22 cellular contexts compared by ENCODE assay signal in the genomic region with DNA sequence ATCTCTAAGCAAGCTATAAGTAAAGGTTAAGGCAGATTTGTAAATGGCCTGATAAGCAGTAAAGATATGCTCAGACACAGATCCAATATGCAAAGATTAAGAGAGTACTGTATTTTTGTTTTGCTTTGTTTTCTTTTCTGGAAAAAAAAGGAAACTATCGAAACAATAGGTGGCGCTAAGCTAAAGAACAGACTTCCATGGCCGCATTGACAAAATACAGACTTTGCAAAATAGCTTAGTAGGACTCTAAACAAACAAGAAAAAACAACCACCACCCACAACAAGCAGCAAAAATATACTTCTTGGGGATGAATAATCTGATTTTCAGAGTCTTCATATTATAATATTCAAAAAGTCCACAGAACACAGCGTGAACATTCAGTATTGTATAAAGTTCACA.
DNase-seq lines count a peak whose midpoint lies in the region; ATAC-seq, FAIRE-seq and TF ChIP-seq lines count a peak whose summit lies in the region.
"Had no signal": no experiment of that assay in that cellular context is flagged by ENCODE, and none has a peak within 500 bp of the region (broad histone marks: within the 10 kb centered on the region; RNA-seq: fewer than 3 reads in every experiment).

No MANE protein-coding gene starts in this region.

- H3K27me3 Mint-ChIP-seq in type B pancreatic cell, result no peaks in the 10 kb centered on the region
- H3K27me3 Mint-ChIP-seq in CD8-positive, alpha-beta memory T cell, result no peaks in the 10 kb centered on the region
- H3K27me3 Mint-ChIP-seq: CD4-positive, alpha-beta T cell; naive thymus-derived CD8-positive, alpha-beta T cell had no signal

- H3K36me3 Mint-ChIP-seq in type B pancreatic cell, result no peaks in the 10 kb centered on the region
- H3K36me3 Mint-ChIP-seq in CD8-positive, alpha-beta memory T cell, result no peaks in the 10 kb centered on the region
- H3K36me3 Mint-ChIP-seq: activated naive CD4-positive, alpha-beta T cell treated with anti-CD3 and anti-CD28 coated beads, Interleukin-2, amount 50 U/mL, for 72 hours had no signal

- H3K9me3 ChIP-seq in OCI-LY3 (ENCODE audit: insufficient read depth, low read length), result no peaks in the 10 kb centered on the region
- H3K9me3 ChIP-seq in H1 (ENCODE audit: insufficient read depth in 2 of 2, low read depth in 1 of 2, low read length in 1 of 2), result no peaks in the 10 kb centered on the region; a peak in 1 of 4 replicates
- no peaks in the 10 kb centered on the region for H3K9me3 ChIP-seq in CD8-positive, alpha-beta memory T cell (ENCODE audit: low read length)
- H3K9me3 ChIP-seq: prostate gland had no signal

- no peak overlapping the region for H3K14ac ChIP-seq in H1 (ENCODE audit: insufficient read length)

- no peak overlapping the region for H2BK120ac ChIP-seq in H1 (replicated peaks; ENCODE audit: low read depth, low read length)

- TF ChIP-seq CTCF in OCI-LY3 (IDR thresholded peaks at IDR 0.05; ENCODE audit: low read depth, low read length), result peak; percentile 26
- TF ChIP-seq CTCF in H1 (IDR thresholded peaks at IDR 0.05; ENCODE audit: control extremely low read depth in 1 of 3, insufficient read depth in 1 of 3, low read depth in 1 of 3, low read length in 3 of 3), result peak in 1 of 3 experiments; percentile 39; a peak in 1 of 4 replicates
- peak; percentile 26 for TF ChIP-seq CTCF in type B pancreatic cell (conservative IDR thresholded peaks at IDR 0.05)

- CTCF ChIA-PET in H1 (lab: Charles Lee; ENCODE audit: partially characterized antibody), result interaction anchor here (0.7 to 2.1 kb wide), 14 partner anchors 9 to 1007 kb away, joined by 3 to 11 read pairs (median 4); no protein-coding TSS in a partner anchor
- CTCF ChIA-PET in CD8-positive, alpha-beta memory T cell (lab: Charles Lee), result no interaction called here

- H4K91ac ChIP-seq in H1 (replicated peaks; ENCODE audit: insufficient read length, low read length), result no peak overlapping the region

- H3K4me1 ChIP-seq in OCI-LY3 (ENCODE audit: low read length) (no peaks in the 10 kb centered on the region), H1 (replicated peaks in 1 of 4; ENCODE audit: control insufficient read depth in 3 of 4, insufficient read depth in 4 of 4, low read length in 3 of 4) (no peaks in the 10 kb centered on the region; a peak in 1 of 7 replicates)
- no peaks in the 10 kb centered on the region for H3K4me1 ChIP-seq in CD8-positive, alpha-beta memory T cell (ENCODE audit: insufficient read depth, low read length)
- H3K4me1 ChIP-seq: prostate gland, spleen had no signal

- H2BK20ac ChIP-seq in H1 (ENCODE audit: low read length), result no peak overlapping the region

- H4K20me1 ChIP-seq in OCI-LY3 (ENCODE audit: insufficient read depth, low read length), result no peaks in the 10 kb centered on the region
- no peaks in the 10 kb centered on the region for H4K20me1 ChIP-seq in H1 (replicated peaks in 1 of 2; ENCODE audit: control insufficient read depth in 1 of 2, insufficient read depth in 2 of 2, low read length in 2 of 2)

- FAIRE-seq in H1 (lab: Jason Lieb, UNC), result no peak

- no peak for TF ChIP-seq POLR2A in H1 (IDR thresholded peaks at IDR 0.05; ENCODE audit: control extremely low read depth in 1 of 2, low read depth in 2 of 2, low read length in 2 of 2)

- H3K36me3 ChIP-seq in OCI-LY3 (replicated peaks; ENCODE audit: low read depth, low read length) (no peaks in the 10 kb centered on the region), H1 (ENCODE audit: control insufficient read depth in 2 of 4, insufficient read depth in 4 of 4, low read length in 3 of 4) (no peaks in the 10 kb centered on the region)
- no peaks in the 10 kb centered on the region for H3K36me3 ChIP-seq in CD8-positive, alpha-beta memory T cell (ENCODE audit: insufficient read depth, low read length)
- H3K36me3 ChIP-seq: prostate gland, spleen had no signal

- H3K79me1 ChIP-seq in H1 (ENCODE audit: low read depth, low read length), result no peaks in the 10 kb centered on the region

- no peak overlapping the region for H3K4me3 ChIP-seq in OCI-LY3 (ENCODE audit: low read length)
- H3K4me3 ChIP-seq in H1 (ENCODE audit: extremely low read depth in 1 of 4, insufficient read depth in 2 of 4, low read depth in 3 of 4, low read length in 4 of 4), result no peak overlapping the region
- H3K4me3 ChIP-seq in CD8-positive, alpha-beta memory T cell (ENCODE audit: low read length), result no peak overlapping the region
- H3K4me3 ChIP-seq: dorsolateral prefrontal cortex, prostate gland, spleen had no signal

- H2BK15ac ChIP-seq in H1 (ENCODE audit: low read length), result no peak overlapping the region

- H2BK12ac ChIP-seq in H1 (ENCODE audit: low read depth, low read length), result no peak overlapping the region

- ATAC-seq in HG02798 (IDR thresholded peaks at IDR 0.05; ENCODE audit: poor library complexity, unreplicated experiment), result no peak
- ATAC-seq: activated naive CD4-positive, alpha-beta T cell treated with anti-CD3 and anti-CD28 coated beads, Interleukin-2, amount 50 U/mL, for 72 hours; naive thymus-derived CD8-positive, alpha-beta T cell had no signal

- no peak overlapping the region for H2BK5ac ChIP-seq in H1 (ENCODE audit: low read depth, low read length)

- H3K27ac ChIP-seq in OCI-LY3 (ENCODE audit: low read length), result no peak overlapping the region
- no peak overlapping the region for H3K27ac ChIP-seq in H1 (ENCODE audit: low read depth, low read length)
- no peak overlapping the region for H3K27ac ChIP-seq in CD8-positive, alpha-beta memory T cell (ENCODE audit: low read depth, low read length)
- H3K27ac ChIP-seq: dorsolateral prefrontal cortex, prostate gland, spleen had no signal

- WGBS in H1 (ENCODE audit: extremely low coverage in 1 of 2, insufficient coverage in 1 of 2, insufficient read length in 1 of 2, insufficient replicate concordance in 2 of 2, low coverage in 1 of 2, low lambda C conversion rate in 2 of 2, missing lambda C conversion rate in 1 of 2), 2 experiments, result 62% methylated on average over 4 of the region's 4 CpGs; no CpG with 5 or more reads in 1 of the 2 experiments

- H3K4ac ChIP-seq in H1 (replicated peaks; ENCODE audit: insufficient read length, low read depth, low read length), result no peak overlapping the region

- H3K18ac ChIP-seq in H1 (ENCODE audit: extremely low read depth, low read length), result no peak overlapping the region

- H3K79me2 ChIP-seq in OCI-LY3 (ENCODE audit: low read length) (no peaks in the 10 kb centered on the region), H1 (ENCODE audit: control insufficient read depth in 1 of 2, insufficient read depth in 2 of 2, low read length in 2 of 2) (no peaks in the 10 kb centered on the region)

- no peak overlapping the region for H3K4me2 ChIP-seq in OCI-LY3 (ENCODE audit: low read length)
- H3K4me2 ChIP-seq in H1 (ENCODE audit: insufficient read depth in 1 of 2, low read depth in 2 of 2, low read length in 2 of 2), result no peak overlapping the region

- TF ChIP-seq EP300 in H1 (IDR thresholded peaks at IDR 0.05; ENCODE audit: borderline replicate concordance in 1 of 2, low read depth in 2 of 2, low read length in 2 of 2), result no peak

- POLR2A ChIA-PET in H1 (lab: Charles Lee; ENCODE audit: partially characterized antibody), result no interaction called here
- POLR2A ChIA-PET in CD8-positive, alpha-beta memory T cell (lab: Charles Lee), result no interaction called here

- no peak overlapping the region for H2AK5ac ChIP-seq in H1 (ENCODE audit: low read depth, low read length)

- no peak overlapping the region for H3K56ac ChIP-seq in H1 (replicated peaks; ENCODE audit: insufficient read length, low read depth, low read length)

- H3K27me3 ChIP-seq in OCI-LY3 (ENCODE audit: low read depth, low read length), result no peaks in the 10 kb centered on the region
- H3K27me3 ChIP-seq in H1 (replicated peaks in 1 of 4; ENCODE audit: control insufficient read depth in 3 of 4, extremely low read depth in 1 of 4, insufficient read depth in 3 of 4, low read length in 3 of 4), result no peaks in the 10 kb centered on the region
- H3K27me3 ChIP-seq in CD8-positive, alpha-beta memory T cell (ENCODE audit: insufficient read depth, low read length, poor library complexity, severe bottlenecking), result no peaks in the 10 kb centered on the region
- H3K27me3 ChIP-seq: dorsolateral prefrontal cortex, spleen had no signal

- H3K23me2 ChIP-seq in H1 (ENCODE audit: low read depth, low read length), result no peaks in the 10 kb centered on the region

- no peak overlapping the region for H2AFZ ChIP-seq in OCI-LY3 (ENCODE audit: low read depth, low read length)
- peak overlapping the region; percentile 98 for H2AFZ ChIP-seq in H1 (ENCODE audit: low read length)

- peak; percentile 48 to 53 for TF ChIP-seq RAD21 in H1 (IDR thresholded peaks at IDR 0.05 in 1 of 2, conservative IDR thresholded peaks at IDR 0.05 in 1 of 2; ENCODE audit: low read depth in 2 of 2, low read length in 2 of 2)

- no peak overlapping the region for H3K27ac Mint-ChIP-seq in type B pancreatic cell
- H3K27ac Mint-ChIP-seq in CD8-positive, alpha-beta memory T cell, result no peak overlapping the region
- H3K27ac Mint-ChIP-seq: activated naive CD4-positive, alpha-beta T cell treated with anti-CD3 and anti-CD28 coated beads, Interleukin-2, amount 50 U/mL, for 72 hours; CD4-positive, alpha-beta T cell; naive thymus-derived CD8-positive, alpha-beta T cell had no signal

- peaks cover 3% of the 10 kb centered on the region for H3K9me3 Mint-ChIP-seq in type B pancreatic cell
- H3K9me3 Mint-ChIP-seq in CD8-positive, alpha-beta memory T cell, result peaks cover 4 to 49% (median 9%) of the 10 kb centered on the region in 5 donors

- DNase-seq in DMS 273 (lab: John Stamatoyannopoulos, UW; ENCODE audit: unreplicated experiment), result peak; percentile 6
- DNase-seq in DMS 273 treated with DMSO at 0.1 percent for 48 hours (lab: John Stamatoyannopoulos, UW), result no peak
- no peak for DNase-seq in H1 (ENCODE audit: low read depth in 1 of 2, low spot score in 2 of 2)
- no peak for DNase-seq in type B pancreatic cell (ENCODE audit: extremely low spot score, unreplicated experiment)
- no peak for DNase-seq in mucosa of gallbladder (ENCODE audit: low spot score)
- DNase-seq in CD8-positive, alpha-beta memory T cell, result no peak
- DNase-seq: 8988T; activated CD4-positive, alpha-beta T cell treated with anti-CD3 and anti-CD28 coated beads, Interleukin-2, amount 50 U/mL, for 48 hours; activated T-cell treated with anti-CD3 and anti-CD28 coated beads, Interleukin-2, amount 50 U/mL, for 48 hours; CD4-positive, alpha-beta T cell; dorsolateral prefrontal cortex; IMR-90; islet precursor cell; mammary epithelial cell; naive thymus-derived CD8-positive, alpha-beta T cell; NCI-H1092; NCI-H774; spleen had no signal

- H4K5ac ChIP-seq in H1 (ENCODE audit: insufficient read length, low read depth, low read length), result no peak overlapping the region

- no peak overlapping the region for H3K9ac ChIP-seq in OCI-LY3 (ENCODE audit: low read length)
- H3K9ac ChIP-seq in H1 (replicated peaks in 1 of 4; ENCODE audit: extremely low read depth in 1 of 4, low read depth in 3 of 4, low read length in 3 of 4), result no peak overlapping the region

- no peaks in the 10 kb centered on the region for H3K4me1 Mint-ChIP-seq in type B pancreatic cell (ENCODE audit: unreplicated experiment)
- H3K4me1 Mint-ChIP-seq in CD8-positive, alpha-beta memory T cell, result no peaks in the 10 kb centered on the region
- H3K4me1 Mint-ChIP-seq: naive thymus-derived CD8-positive, alpha-beta T cell had no signal

- H3K23ac ChIP-seq in H1 (ENCODE audit: insufficient read length), result no peak overlapping the region

- no peak overlapping the region for H4K8ac ChIP-seq in H1 (ENCODE audit: extremely low read depth, insufficient read depth, low read length)

- H3K4me3 Mint-ChIP-seq in type B pancreatic cell, result no peak overlapping the region
- H3K4me3 Mint-ChIP-seq in CD8-positive, alpha-beta memory T cell, result no peak overlapping the region
- H3K4me3 Mint-ChIP-seq: CD4-positive, alpha-beta T cell; naive thymus-derived CD8-positive, alpha-beta T cell had no signal
